19 cellular contexts compared by ENCODE assay signal in the genomic region with DNA sequence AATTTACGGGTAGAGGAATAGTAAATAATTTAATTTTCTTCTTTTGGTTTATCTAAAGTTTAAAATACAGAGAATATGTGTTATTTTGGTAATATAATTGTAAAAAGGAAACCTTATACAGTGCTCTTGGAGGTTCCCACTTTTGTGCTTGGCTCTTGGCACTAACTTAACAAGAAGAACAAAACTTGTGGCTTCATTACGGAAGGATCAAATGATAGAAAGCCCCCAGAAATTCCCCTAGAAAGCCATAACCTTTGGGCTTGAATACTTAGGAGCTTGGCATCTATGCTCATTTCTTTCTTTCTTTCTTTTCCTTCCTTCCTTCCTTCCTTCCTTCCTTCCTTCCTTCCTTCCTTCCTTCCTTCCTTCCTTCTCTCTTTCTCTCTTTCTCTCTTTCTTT.
"Had no signal": no experiment of that assay in that cellular context is flagged by ENCODE, and none has a peak within 500 bp of the region (broad histone marks: within the 10 kb centered on the region; RNA-seq: fewer than 3 reads in every experiment).

No MANE protein-coding gene starts in this region.

- H3K36me3 ChIP-seq: esophagus muscularis mucosa, gastroesophageal sphincter, heart left ventricle, left lung, lower lobe of right lung had no signal

- H3K4me3 Mint-ChIP-seq: mesothelial cell of epicardium, naive B cell had no signal

- H3K4me1 Mint-ChIP-seq: mesothelial cell of epicardium had no signal

- H3K36me3 Mint-ChIP-seq: mesothelial cell of epicardium, naive B cell had no signal

- ATAC-seq: foreskin keratinocyte, gastroesophageal sphincter, heart left ventricle, left cardiac atrium, left lung, left ventricle myocardium superior, lower lobe of right lung, mucosa of descending colon had no signal

- H3K27ac Mint-ChIP-seq: mesothelial cell of epicardium had no signal

- H3K27me3 Mint-ChIP-seq: naive B cell had no signal

- DNase-seq: dermis blood vessel endothelial cell; dorsolateral prefrontal cortex; effector CD4-positive, alpha-beta T cell; effector memory CD4-positive, alpha-beta T cell; foreskin keratinocyte; heart left ventricle; hypothalamus; left cardiac atrium; left lung; left ventricle myocardium superior; lower lobe of right lung; mesenchymal stem cell; mucosa of descending colon; naive B cell had no signal

- H3K9me3 ChIP-seq: esophagus muscularis mucosa, gastroesophageal sphincter, heart left ventricle, left lung, lower lobe of right lung, mucosa of descending colon had no signal

- H3K27ac ChIP-seq: coronary artery, dorsolateral prefrontal cortex, esophagus muscularis mucosa, gastroesophageal sphincter, heart left ventricle, hepatocyte, left lung, lower lobe of right lung had no signal

- H3K4me1 ChIP-seq: esophagus muscularis mucosa, gastroesophageal sphincter, heart left ventricle, left lung, lower lobe of right lung had no signal

- H3K9me3 Mint-ChIP-seq: mesothelial cell of epicardium had no signal

- H3K4me3 ChIP-seq: coronary artery, dorsolateral prefrontal cortex, esophagus muscularis mucosa, gastroesophageal sphincter, heart left ventricle, hepatocyte, left lung, lower lobe of right lung, mucosa of descending colon had no signal

- H3K27me3 ChIP-seq: dorsolateral prefrontal cortex, esophagus muscularis mucosa, foreskin keratinocyte, gastroesophageal sphincter, heart left ventricle, hepatocyte, left lung had no signal
